Comparison of ENCODE assay signal across 18 cellular contexts in genomic region chr22:42320463-42321416, GRCh38. TPM values are rescaled to one million over a fixed set of nuclear protein-coding genes. Genes with fewer than 3 reads are reported as not detected.
A peak's percentile ranks its signal among the peaks of the same experiment; 100 is the strongest.
DNase-seq lines count a peak whose midpoint lies in the region; ATAC-seq and TF ChIP-seq lines count a peak whose summit lies in the region.
"Had no signal": no experiment of that assay in that cellular context is flagged by ENCODE, and none has a peak within 500 bp of the region (broad histone marks: within the 10 kb centered on the region; RNA-seq: fewer than 3 reads in every experiment).

No MANE protein-coding gene starts in this region.

- peaks cover 17% of the 10 kb centered on the region for H3F3A ChIP-seq in neural progenitor cell (ENCODE audit: low read depth)

- ATAC-seq in HG03108 (IDR thresholded peaks at IDR 0.05; ENCODE audit: unreplicated experiment): no peak
- no peak for ATAC-seq in GM18867 (IDR thresholded peaks at IDR 0.05; ENCODE audit: unreplicated experiment)
- ATAC-seq in CD4-positive, alpha-beta T cell (ENCODE audit: poor library complexity): no peak
- ATAC-seq: effector memory CD8-positive, alpha-beta T cell; naive thymus-derived CD8-positive, alpha-beta T cell; Right ventricle myocardium inferior had no signal

- H3K4me3 ChIP-seq in neural progenitor cell (no peak overlapping the region), spleen (no peak overlapping the region)
- H3K4me3 ChIP-seq: MG63 had no signal

- H4K20me1 ChIP-seq in neural progenitor cell (ENCODE audit: low read depth): peaks cover 17% of the 10 kb centered on the region

- 88 to 96% (median 90%) methylated on average over 16 to 20 of the region's 20 CpGs for WGBS in spleen, 5 donors

- POLR2A ChIA-PET in CD4-positive, alpha-beta T cell (lab: Charles Lee): no interaction called here

- H3K27ac ChIP-seq in neural progenitor cell (no peak overlapping the region), spleen (no peak overlapping the region)
- no peak overlapping the region for H3K27ac ChIP-seq in CD4-positive, alpha-beta T cell (ENCODE audit: low read depth, low read length)

- no peak overlapping the region for H3K4me3 Mint-ChIP-seq in neural progenitor cell
- H3K4me3 Mint-ChIP-seq in CD4-positive, alpha-beta T cell: no peak overlapping the region
- H3K4me3 Mint-ChIP-seq: activated naive CD8-positive, alpha-beta T cell; activated T-helper 1 cell treated with anti-CD3 and anti-CD28 coated beads, Interleukin-12 subunit alpha, Interleukin-12 subunit beta, Interleukin-2, Interleukin-4 antibody, amounts not matched to agents 30 ng/mL and 10 ng/mL and 1 ng/mL, durations not matched to agents 14 hours and 24 hours and 36 hours; effector memory CD8-positive, alpha-beta T cell; memory B cell had no signal

- peak overlapping the region; percentile 22 for H3K4me2 ChIP-seq in neural progenitor cell

- no peak for TF ChIP-seq POLR2A in spleen (IDR thresholded peaks at IDR 0.05)

- H3K27ac Mint-ChIP-seq in neural progenitor cell: peak overlapping the region; percentile 95
- no peak overlapping the region for H3K27ac Mint-ChIP-seq in CD4-positive, alpha-beta T cell
- H3K27ac Mint-ChIP-seq: activated T-helper 1 cell treated with anti-CD3 and anti-CD28 coated beads, Interleukin-12 subunit alpha, Interleukin-12 subunit beta, Interleukin-2, Interleukin-4 antibody, amounts not matched to agents 30 ng/mL and 10 ng/mL and 1 ng/mL, durations not matched to agents 14 hours and 24 hours and 36 hours; memory B cell had no signal

- no peaks in the 10 kb centered on the region for H3K79me2 ChIP-seq in neural progenitor cell (ENCODE audit: low read depth)

- peaks cover 64% of the 10 kb centered on the region for H3K4me1 Mint-ChIP-seq in neural progenitor cell
- peaks cover 26% of the 10 kb centered on the region for H3K4me1 Mint-ChIP-seq in CD4-positive, alpha-beta T cell (ENCODE audit: low read depth)

- H3K9ac ChIP-seq in neural progenitor cell: no peak overlapping the region

- H3K4me1 ChIP-seq in neural progenitor cell: peaks cover 45% of the 10 kb centered on the region
- H3K4me1 ChIP-seq in spleen: peaks cover 0 to 22% (median 9%) of the 10 kb centered on the region in 6 donors

- no peaks in the 10 kb centered on the region for H3K9me3 Mint-ChIP-seq in neural progenitor cell
- H3K9me3 Mint-ChIP-seq in CD4-positive, alpha-beta T cell: no peaks in the 10 kb centered on the region
- H3K9me3 Mint-ChIP-seq: activated T-helper 1 cell treated with anti-CD3 and anti-CD28 coated beads, Interleukin-12 subunit alpha, Interleukin-12 subunit beta, Interleukin-2, Interleukin-4 antibody, amounts not matched to agents 30 ng/mL and 10 ng/mL and 1 ng/mL, durations not matched to agents 14 hours and 24 hours and 36 hours; effector memory CD8-positive, alpha-beta T cell; naive thymus-derived CD8-positive, alpha-beta T cell had no signal

- DNase-seq in COR-L47 (lab: John Stamatoyannopoulos, UW): peak; percentile 84
- peak; percentile 88 for DNase-seq in NCI-H146 (lab: John Stamatoyannopoulos, UW)
- DNase-seq in SHP77 (lab: John Stamatoyannopoulos, UW): peak; percentile 61 to 66
- DNase-seq in neural progenitor cell (ENCODE audit: low spot score): no peak
- DNase-seq in CD4-positive, alpha-beta T cell: no peak
- DNase-seq in spleen: no peak
- DNase-seq: effector memory CD8-positive, alpha-beta T cell; MG63; naive thymus-derived CD8-positive, alpha-beta T cell; NCI-H187; posterior cingulate gyrus; stimulated activated naive CD4-positive, alpha-beta T cell had no signal

- intact Hi-C loops in CD4-positive, alpha-beta T cell (cut with DNase I, micrococcal nuclease): no loop called here
- intact Hi-C loops in spleen (cut with DNase I; ENCODE audit: low total_unique reads): no loop called here

- peaks cover 14% of the 10 kb centered on the region for H3K27me3 Mint-ChIP-seq in neural progenitor cell (ENCODE audit: insufficient read depth, low read depth)
- H3K27me3 Mint-ChIP-seq in CD4-positive, alpha-beta T cell: no peaks in the 10 kb centered on the region
- H3K27me3 Mint-ChIP-seq: activated naive CD8-positive, alpha-beta T cell; naive thymus-derived CD8-positive, alpha-beta T cell had no signal

- TF ChIP-seq CTCF in neural progenitor cell (IDR thresholded peaks at IDR 0.05): no peak
- TF ChIP-seq CTCF in CD4-positive, alpha-beta T cell (IDR thresholded peaks at IDR 0.05): no peak
- TF ChIP-seq CTCF in spleen (IDR thresholded peaks at IDR 0.05 in 8 of 11, conservative IDR thresholded peaks at IDR 0.05 in 3 of 11): no peak

- H3K27me3 ChIP-seq in neural progenitor cell: no peaks in the 10 kb centered on the region
- H3K27me3 ChIP-seq in CD4-positive, alpha-beta T cell (ENCODE audit: control insufficient read depth, insufficient read depth, low read length): no peaks in the 10 kb centered on the region
- H3K27me3 ChIP-seq in spleen (replicated peaks in 1 of 7): peaks cover 0 to 13% (median 0%) of the 10 kb centered on the region in 7 donors
- H3K27me3 ChIP-seq: MG63 had no signal

- H3K36me3 Mint-ChIP-seq in neural progenitor cell: peaks cover 1% of the 10 kb centered on the region
- no peaks in the 10 kb centered on the region for H3K36me3 Mint-ChIP-seq in CD4-positive, alpha-beta T cell (ENCODE audit: low read depth)
- H3K36me3 Mint-ChIP-seq: activated naive CD8-positive, alpha-beta T cell; memory B cell; naive thymus-derived CD8-positive, alpha-beta T cell had no signal

- CTCF ChIA-PET in CD4-positive, alpha-beta T cell (lab: Charles Lee): no interaction called here

- H3K36me3 ChIP-seq in neural progenitor cell: no peaks in the 10 kb centered on the region
- H3K36me3 ChIP-seq in spleen: no peaks in the 10 kb centered on the region
- H3K36me3 ChIP-seq: MG63 had no signal

- no peak overlapping the region for H2AFZ ChIP-seq in neural progenitor cell (replicated peaks)

- H3K9me3 ChIP-seq in neural progenitor cell (ENCODE audit: low read depth) (no peaks in the 10 kb centered on the region), spleen (no peaks in the 10 kb centered on the region)
- H3K9me3 ChIP-seq in CD4-positive, alpha-beta T cell (ENCODE audit: control insufficient read depth, low read length): no peaks in the 10 kb centered on the region
- H3K9me3 ChIP-seq: MG63 had no signal

RNA-seq across cellular contexts. Expression of gene TCF20, which starts 50.3 kb away (rescaled TPM):
- total RNA-seq in neural progenitor cell (ENCODE audit: low replicate concordance): 53.7 and 67.4 TPM in 2 replicates
- total RNA-seq in CD4-positive, alpha-beta T cell: 10 to 100 TPM; 61.6 to 64.1 TPM
- 10 to 100 TPM; 38.5 to 54.1 (median 45.6) TPM for total RNA-seq in spleen
- 10 to 100 TPM in 1 of 3 donors, 1 to 10 TPM in 2; 4.4 to 10.5 (median 4.9) TPM for polyA plus RNA-seq in spleen

Comparison
In these comparisons a context has a peak if more than half of its experiments do, and no peak if none do; other contexts are left out.
1. DNase-seq: peak in COR-L47 (single experiment), NCI-H146 (single experiment) and SHP77 (2 of 2); none in neural progenitor cell (single experiment), CD4-positive, alpha-beta T cell (0 of 10) and spleen (single experiment).